Comparison of ENCODE assay signal across 18 cellular contexts in the genomic region with DNA sequence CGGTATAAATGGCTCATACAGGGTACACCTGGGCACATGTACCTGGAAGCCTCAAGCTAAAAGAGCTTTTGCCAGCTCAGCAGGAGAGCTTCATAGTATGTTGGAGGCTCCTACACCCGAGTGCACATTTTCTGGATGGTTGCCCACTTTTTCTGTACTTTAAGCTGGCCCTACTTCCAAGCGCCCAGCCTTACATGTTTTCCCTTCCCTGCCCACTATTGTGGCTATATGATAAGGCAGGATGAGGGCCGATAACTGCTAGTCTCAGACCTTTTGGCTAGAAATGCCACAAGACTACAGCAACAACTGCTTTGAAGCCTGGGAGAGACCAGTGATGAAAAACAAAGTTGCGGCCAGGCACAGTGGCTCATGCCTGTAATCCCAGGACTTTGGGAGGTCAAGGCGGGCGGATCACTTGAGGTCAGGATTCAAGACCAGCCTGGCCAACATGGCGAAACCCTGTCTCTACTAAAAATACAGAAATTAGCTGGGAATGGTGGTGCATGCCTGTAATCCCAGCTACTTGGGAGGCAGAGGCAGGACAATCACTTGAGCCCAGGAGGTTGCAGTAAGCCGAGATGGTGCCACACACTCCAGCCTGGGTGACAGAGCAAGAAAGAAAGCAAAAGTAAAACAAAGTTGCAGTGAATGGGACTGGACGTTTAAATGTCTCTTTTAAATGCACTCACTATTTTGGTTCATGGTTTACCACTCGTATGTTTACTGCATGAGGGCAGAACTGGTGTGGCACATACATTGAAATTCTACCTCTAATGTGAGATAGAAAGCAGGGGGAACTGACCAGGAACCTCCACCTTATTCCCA. TPM values are rescaled to one million over a fixed set of nuclear protein-coding genes. Genes with fewer than 3 reads are reported as not detected.
DNase-seq lines count a peak whose midpoint lies in the region; ATAC-seq, FAIRE-seq and TF ChIP-seq lines count a peak whose summit lies in the region.
"Had no signal": no experiment of that assay in that cellular context is flagged by ENCODE, and none has a peak within 500 bp of the region (broad histone marks: within the 10 kb centered on the region; RNA-seq: fewer than 3 reads in every experiment).

No MANE protein-coding gene starts in this region.

- no peak for FAIRE-seq in bronchial epithelial cell (lab: Jason Lieb, UNC)
- FAIRE-seq: pancreas had no signal

- H3K27me3 ChIP-seq in bronchial epithelial cell (ENCODE audit: control insufficient read depth, insufficient read depth, low read length), result no peaks in the 10 kb centered on the region
- H3K27me3 ChIP-seq: BE2C, gastrocnemius medialis, pancreas, SJCRH30, suprapubic skin had no signal

- H3K36me3 ChIP-seq in bronchial epithelial cell (ENCODE audit: control insufficient read depth, insufficient read depth, low read length), result no peaks in the 10 kb centered on the region
- H3K36me3 ChIP-seq: BE2C, gastrocnemius medialis, HAP-1, pancreas, SJCRH30, suprapubic skin had no signal

- H3K4me3 ChIP-seq in bronchial epithelial cell (ENCODE audit: low read depth, low read length), result no peak overlapping the region
- H3K4me3 ChIP-seq: gastrocnemius medialis, HAP-1, pancreas, SJCRH30, suprapubic skin had no signal

- ATAC-seq in omental fat pad (ENCODE audit: low FRiP score), result no peak
- ATAC-seq: gastrocnemius medialis, pancreas had no signal

- TF ChIP-seq CTCF in bronchial epithelial cell (IDR thresholded peaks at IDR 0.05; ENCODE audit: insufficient read depth, low read length, severe bottlenecking) (no peak), mesothelial cell of epicardium (IDR thresholded peaks at IDR 0.05; ENCODE audit: unreplicated experiment) (no peak), omental fat pad (IDR thresholded peaks at IDR 0.05) (no peak)

- H3K36me3 Mint-ChIP-seq in mesothelial cell of epicardium, result no peaks in the 10 kb centered on the region
- H3K36me3 Mint-ChIP-seq: brain had no signal

- no peaks in the 10 kb centered on the region for H3K9me3 Mint-ChIP-seq in mesothelial cell of epicardium

- H3K4me1 Mint-ChIP-seq in mesothelial cell of epicardium, result peaks cover 46% of the 10 kb centered on the region

- H3K27me3 Mint-ChIP-seq in mesothelial cell of epicardium (ENCODE audit: low read depth), result no peaks in the 10 kb centered on the region

- H3K27ac Mint-ChIP-seq in mesothelial cell of epicardium, result peak overlapping the region; percentile 34
- H3K27ac Mint-ChIP-seq: brain had no signal

- DNase-seq in DMS79 (lab: John Stamatoyannopoulos, UW), result peak; percentile 1
- peak; percentile 69 for DNase-seq in NCI-H345 (lab: John Stamatoyannopoulos, UW)
- peak; percentile 40 for DNase-seq in bronchial epithelial cell (ENCODE audit: low read depth)
- no peak for DNase-seq in mesothelial cell of epicardium (ENCODE audit: low spot score in 2 of 2, unreplicated experiment in 2 of 2)
- no peak for DNase-seq in stimulated activated CD4-positive, alpha-beta T cell treated with anti-CD3 and anti-CD28 coated beads, Interleukin-15, amount 100 ng/mL, for 24 hours
- DNase-seq in omental fat pad (ENCODE audit: low spot score), result no peak
- DNase-seq in posterior vena cava (ENCODE audit: low spot score), result no peak
- no peak for DNase-seq in activated T-cell treated with anti-CD3 and anti-CD28 coated beads, Interleukin-2, amount 50 U/mL, for 48 hours
- DNase-seq: BE2C, DND-41, gastrocnemius medialis, NCI-H1694 treated with DMSO at 0.1 percent for 48 hours, pancreas had no signal

- intact Hi-C loops in posterior vena cava (cut with DNase I), result no loop called here

- H3K4me3 Mint-ChIP-seq in mesothelial cell of epicardium, result no peak overlapping the region
- H3K4me3 Mint-ChIP-seq: brain had no signal

RNA-seq across cellular contexts. Expression of a gene that starts 14.2 kb away (rescaled TPM):
- total RNA-seq in bronchial epithelial cell, result not detected in 2 replicates
- total RNA-seq in mesothelial cell of epicardium, result 0.18 to 1.1 TPM (median 0.53 TPM) in 3 replicates
- total RNA-seq in omental fat pad, result under 1 TPM in 1 of 4 donors, not detected in 3; 0.28 TPM
- not detected for total RNA-seq in posterior vena cava
- total RNA-seq: gastrocnemius medialis, mononuclear cell, SJCRH30, suprapubic skin had no signal

Comparison
In these comparisons a context has a peak if more than half of its experiments do, and no peak if none do; other contexts are left out.
1. DNase-seq: peak in DMS79 (single experiment), NCI-H345 (single experiment) and bronchial epithelial cell (single experiment); none in mesothelial cell of epicardium (0 of 2), stimulated activated CD4-positive, alpha-beta T cell treated with anti-CD3 and anti-CD28 coated beads, Interleukin-15, amount 100 ng/mL, for 24 hours (single experiment), omental fat pad (single experiment), posterior vena cava (single experiment) and activated T-cell treated with anti-CD3 and anti-CD28 coated beads, Interleukin-2, amount 50 U/mL, for 48 hours (0 of 2).